In the genomic region with DNA sequence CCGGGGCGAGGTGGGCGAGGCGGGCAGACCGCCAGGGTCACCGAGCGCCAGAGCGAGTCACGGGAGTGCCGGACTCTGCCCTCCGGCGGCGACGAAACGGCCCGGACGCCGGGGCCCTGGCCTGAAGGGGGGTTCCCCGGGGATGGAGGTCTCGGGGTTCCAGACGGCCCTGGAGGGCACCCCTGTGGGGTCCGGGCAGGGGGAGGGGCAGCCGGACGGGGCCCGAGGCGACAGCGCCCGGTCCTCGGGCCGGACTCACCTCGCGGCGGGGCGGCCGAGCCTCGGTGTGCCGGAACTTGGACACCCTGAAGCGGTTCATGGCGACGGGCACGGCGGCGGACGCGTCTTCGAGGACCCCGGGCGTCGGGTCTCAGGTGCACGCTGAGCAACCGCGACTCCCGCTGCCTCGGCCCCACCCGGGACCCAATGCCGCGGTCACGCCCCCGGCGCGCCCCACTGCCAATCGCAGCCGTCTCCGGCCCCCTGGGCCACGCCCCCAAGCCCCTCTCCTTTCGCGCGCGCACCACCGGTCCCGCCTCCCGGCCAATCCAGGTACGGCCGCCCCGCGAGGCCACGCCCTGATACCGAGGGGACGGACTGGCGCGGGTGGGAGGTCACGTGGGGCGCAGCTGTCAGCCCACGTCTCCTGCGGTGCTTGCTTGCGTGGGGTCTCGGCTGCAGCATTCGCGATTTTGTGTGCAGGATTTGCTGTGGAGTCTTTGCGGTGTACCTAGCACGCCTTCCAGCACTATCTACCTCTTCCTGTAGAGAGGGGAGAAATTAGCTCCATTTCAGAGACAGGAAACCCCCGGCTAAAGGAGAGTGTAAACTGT, we compare ENCODE assay signal across 1 cellular context.
TF ChIP-seq lines count a peak whose summit lies in the region.

A gene (minus strand): TSS at position 397 of the 833 bp plus-strand sequence. CDS start 78 bp downstream, at position 319.

TF ChIP-seq in K562, 482 proteins besides CTCF, POLR2A, EP300 and RAD21 (continued from another document and continues in another):
- TF ChIP-seq, protein P1, sequence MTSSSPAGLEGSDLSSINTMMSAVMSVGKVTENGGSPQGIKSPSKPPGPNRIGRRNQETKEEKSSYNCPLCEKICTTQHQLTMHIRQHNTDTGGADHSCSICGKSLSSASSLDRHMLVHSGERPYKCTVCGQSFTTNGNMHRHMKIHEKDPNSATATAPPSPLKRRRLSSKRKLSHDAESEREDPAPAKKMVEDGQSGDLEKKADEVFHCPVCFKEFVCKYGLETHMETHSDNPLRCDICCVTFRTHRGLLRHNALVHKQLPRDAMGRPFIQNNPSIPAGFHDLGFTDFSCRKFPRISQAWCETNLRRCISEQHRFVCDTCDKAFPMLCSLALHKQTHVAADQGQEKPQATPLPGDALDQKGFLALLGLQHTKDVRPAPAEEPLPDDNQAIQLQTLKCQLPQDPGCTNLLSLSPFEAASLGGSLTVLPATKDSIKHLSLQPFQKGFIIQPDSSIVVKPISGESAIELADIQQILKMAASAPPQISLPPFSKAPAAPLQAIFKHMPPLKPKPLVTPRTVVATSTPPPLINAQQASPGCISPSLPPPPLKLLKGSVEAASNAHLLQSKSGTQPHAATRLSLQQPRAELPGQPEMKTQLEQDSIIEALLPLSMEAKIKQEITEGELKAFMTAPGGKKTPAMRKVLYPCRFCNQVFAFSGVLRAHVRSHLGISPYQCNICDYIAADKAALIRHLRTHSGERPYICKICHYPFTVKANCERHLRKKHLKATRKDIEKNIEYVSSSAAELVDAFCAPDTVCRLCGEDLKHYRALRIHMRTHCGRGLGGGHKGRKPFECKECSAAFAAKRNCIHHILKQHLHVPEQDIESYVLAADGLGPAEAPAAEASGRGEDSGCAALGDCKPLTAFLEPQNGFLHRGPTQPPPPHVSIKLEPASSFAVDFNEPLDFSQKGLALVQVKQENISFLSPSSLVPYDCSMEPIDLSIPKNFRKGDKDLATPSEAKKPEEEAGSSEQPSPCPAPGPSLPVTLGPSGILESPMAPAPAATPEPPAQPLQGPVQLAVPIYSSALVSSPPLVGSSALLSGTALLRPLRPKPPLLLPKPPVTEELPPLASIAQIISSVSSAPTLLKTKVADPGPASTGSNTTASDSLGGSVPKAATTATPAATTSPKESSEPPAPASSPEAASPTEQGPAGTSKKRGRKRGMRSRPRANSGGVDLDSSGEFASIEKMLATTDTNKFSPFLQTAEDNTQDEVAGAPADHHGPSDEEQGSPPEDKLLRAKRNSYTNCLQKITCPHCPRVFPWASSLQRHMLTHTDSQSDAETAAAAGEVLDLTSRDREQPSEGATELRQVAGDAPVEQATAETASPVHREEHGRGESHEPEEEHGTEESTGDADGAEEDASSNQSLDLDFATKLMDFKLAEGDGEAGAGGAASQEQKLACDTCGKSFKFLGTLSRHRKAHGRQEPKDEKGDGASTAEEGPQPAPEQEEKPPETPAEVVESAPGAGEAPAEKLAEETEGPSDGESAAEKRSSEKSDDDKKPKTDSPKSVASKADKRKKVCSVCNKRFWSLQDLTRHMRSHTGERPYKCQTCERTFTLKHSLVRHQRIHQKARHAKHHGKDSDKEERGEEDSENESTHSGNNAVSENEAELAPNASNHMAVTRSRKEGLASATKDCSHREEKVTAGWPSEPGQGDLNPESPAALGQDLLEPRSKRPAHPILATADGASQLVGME (CRISPR knock-in tag; IDR thresholded peaks at IDR 0.05), result 0 out of 2 replicates have a peak, but pooled peaks have one; percentile 29
- TF ChIP-seq PYGO2 (tag; IDR thresholded peaks at IDR 0.05), result no peak
- TF ChIP-seq, protein P2, sequence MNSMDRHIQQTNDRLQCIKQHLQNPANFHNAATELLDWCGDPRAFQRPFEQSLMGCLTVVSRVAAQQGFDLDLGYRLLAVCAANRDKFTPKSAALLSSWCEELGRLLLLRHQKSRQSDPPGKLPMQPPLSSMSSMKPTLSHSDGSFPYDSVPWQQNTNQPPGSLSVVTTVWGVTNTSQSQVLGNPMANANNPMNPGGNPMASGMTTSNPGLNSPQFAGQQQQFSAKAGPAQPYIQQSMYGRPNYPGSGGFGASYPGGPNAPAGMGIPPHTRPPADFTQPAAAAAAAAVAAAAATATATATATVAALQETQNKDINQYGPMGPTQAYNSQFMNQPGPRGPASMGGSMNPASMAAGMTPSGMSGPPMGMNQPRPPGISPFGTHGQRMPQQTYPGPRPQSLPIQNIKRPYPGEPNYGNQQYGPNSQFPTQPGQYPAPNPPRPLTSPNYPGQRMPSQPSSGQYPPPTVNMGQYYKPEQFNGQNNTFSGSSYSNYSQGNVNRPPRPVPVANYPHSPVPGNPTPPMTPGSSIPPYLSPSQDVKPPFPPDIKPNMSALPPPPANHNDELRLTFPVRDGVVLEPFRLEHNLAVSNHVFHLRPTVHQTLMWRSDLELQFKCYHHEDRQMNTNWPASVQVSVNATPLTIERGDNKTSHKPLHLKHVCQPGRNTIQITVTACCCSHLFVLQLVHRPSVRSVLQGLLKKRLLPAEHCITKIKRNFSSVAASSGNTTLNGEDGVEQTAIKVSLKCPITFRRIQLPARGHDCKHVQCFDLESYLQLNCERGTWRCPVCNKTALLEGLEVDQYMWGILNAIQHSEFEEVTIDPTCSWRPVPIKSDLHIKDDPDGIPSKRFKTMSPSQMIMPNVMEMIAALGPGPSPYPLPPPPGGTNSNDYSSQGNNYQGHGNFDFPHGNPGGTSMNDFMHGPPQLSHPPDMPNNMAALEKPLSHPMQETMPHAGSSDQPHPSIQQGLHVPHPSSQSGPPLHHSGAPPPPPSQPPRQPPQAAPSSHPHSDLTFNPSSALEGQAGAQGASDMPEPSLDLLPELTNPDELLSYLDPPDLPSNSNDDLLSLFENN (IDR thresholded peaks at IDR 0.05; ENCODE audit: low read depth in 2 of 2, low read length in 2 of 2), result no peak
- peak; percentile 57 to 60; a peak in 3 of 4 replicates for TF ChIP-seq MAZ (CRISPR knock-in tag; conservative IDR thresholded peaks at IDR 0.05 in 1 of 2, IDR thresholded peaks at IDR 0.05 in 1 of 2)
- TF ChIP-seq HDAC3 (IDR thresholded peaks at IDR 0.05; ENCODE audit: borderline replicate concordance, partially characterized antibody), result no peak
- TF ChIP-seq SP2 (IDR thresholded peaks at IDR 0.05; ENCODE audit: extremely low read depth, low read depth, low read length, poor library complexity, severe bottlenecking), result peak; percentile 31
- 0 out of 2 replicates have a peak, but pooled peaks have one; percentile 13 for TF ChIP-seq CREM (IDR thresholded peaks at IDR 0.05; ENCODE audit: low read depth)
- TF ChIP-seq, protein P3, sequence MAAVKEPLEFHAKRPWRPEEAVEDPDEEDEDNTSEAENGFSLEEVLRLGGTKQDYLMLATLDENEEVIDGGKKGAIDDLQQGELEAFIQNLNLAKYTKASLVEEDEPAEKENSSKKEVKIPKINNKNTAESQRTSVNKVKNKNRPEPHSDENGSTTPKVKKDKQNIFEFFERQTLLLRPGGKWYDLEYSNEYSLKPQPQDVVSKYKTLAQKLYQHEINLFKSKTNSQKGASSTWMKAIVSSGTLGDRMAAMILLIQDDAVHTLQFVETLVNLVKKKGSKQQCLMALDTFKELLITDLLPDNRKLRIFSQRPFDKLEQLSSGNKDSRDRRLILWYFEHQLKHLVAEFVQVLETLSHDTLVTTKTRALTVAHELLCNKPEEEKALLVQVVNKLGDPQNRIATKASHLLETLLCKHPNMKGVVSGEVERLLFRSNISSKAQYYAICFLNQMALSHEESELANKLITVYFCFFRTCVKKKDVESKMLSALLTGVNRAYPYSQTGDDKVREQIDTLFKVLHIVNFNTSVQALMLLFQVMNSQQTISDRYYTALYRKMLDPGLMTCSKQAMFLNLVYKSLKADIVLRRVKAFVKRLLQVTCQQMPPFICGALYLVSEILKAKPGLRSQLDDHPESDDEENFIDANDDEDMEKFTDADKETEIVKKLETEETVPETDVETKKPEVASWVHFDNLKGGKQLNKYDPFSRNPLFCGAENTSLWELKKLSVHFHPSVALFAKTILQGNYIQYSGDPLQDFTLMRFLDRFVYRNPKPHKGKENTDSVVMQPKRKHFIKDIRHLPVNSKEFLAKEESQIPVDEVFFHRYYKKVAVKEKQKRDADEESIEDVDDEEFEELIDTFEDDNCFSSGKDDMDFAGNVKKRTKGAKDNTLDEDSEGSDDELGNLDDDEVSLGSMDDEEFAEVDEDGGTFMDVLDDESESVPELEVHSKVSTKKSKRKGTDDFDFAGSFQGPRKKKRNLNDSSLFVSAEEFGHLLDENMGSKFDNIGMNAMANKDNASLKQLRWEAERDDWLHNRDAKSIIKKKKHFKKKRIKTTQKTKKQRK (IDR thresholded peaks at IDR 0.05; ENCODE audit: borderline replicate concordance, low read depth, low read length), result no peak
- 0 out of 2 replicates have a peak, but pooled peaks have one; percentile 43 for TF ChIP-seq GATAD2B (IDR thresholded peaks at IDR 0.05; ENCODE audit: borderline replicate concordance)
- TF ChIP-seq HIVEP1 (CRISPR knock-in tag; IDR thresholded peaks at IDR 0.05), result 0 out of 2 replicates have a peak, but pooled peaks have one; percentile 38
- TF ChIP-seq, protein P4, sequence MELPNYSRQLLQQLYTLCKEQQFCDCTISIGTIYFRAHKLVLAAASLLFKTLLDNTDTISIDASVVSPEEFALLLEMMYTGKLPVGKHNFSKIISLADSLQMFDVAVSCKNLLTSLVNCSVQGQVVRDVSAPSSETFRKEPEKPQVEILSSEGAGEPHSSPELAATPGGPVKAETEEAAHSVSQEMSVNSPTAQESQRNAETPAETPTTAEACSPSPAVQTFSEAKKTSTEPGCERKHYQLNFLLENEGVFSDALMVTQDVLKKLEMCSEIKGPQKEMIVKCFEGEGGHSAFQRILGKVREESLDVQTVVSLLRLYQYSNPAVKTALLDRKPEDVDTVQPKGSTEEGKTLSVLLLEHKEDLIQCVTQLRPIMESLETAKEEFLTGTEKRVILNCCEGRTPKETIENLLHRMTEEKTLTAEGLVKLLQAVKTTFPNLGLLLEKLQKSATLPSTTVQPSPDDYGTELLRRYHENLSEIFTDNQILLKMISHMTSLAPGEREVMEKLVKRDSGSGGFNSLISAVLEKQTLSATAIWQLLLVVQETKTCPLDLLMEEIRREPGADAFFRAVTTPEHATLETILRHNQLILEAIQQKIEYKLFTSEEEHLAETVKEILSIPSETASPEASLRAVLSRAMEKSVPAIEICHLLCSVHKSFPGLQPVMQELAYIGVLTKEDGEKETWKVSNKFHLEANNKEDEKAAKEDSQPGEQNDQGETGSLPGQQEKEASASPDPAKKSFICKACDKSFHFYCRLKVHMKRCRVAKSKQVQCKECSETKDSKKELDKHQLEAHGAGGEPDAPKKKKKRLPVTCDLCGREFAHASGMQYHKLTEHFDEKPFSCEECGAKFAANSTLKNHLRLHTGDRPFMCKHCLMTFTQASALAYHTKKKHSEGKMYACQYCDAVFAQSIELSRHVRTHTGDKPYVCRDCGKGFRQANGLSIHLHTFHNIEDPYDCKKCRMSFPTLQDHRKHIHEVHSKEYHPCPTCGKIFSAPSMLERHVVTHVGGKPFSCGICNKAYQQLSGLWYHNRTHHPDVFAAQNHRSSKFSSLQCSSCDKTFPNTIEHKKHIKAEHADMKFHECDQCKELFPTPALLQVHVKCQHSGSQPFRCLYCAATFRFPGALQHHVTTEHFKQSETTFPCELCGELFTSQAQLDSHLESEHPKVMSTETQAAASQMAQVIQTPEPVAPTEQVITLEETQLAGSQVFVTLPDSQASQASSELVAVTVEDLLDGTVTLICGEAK (IDR thresholded peaks at IDR 0.05), result no peak
- TF ChIP-seq, protein P4 (CRISPR knock-in tag; IDR thresholded peaks at IDR 0.05), result no peak
- TF ChIP-seq, protein P5, sequence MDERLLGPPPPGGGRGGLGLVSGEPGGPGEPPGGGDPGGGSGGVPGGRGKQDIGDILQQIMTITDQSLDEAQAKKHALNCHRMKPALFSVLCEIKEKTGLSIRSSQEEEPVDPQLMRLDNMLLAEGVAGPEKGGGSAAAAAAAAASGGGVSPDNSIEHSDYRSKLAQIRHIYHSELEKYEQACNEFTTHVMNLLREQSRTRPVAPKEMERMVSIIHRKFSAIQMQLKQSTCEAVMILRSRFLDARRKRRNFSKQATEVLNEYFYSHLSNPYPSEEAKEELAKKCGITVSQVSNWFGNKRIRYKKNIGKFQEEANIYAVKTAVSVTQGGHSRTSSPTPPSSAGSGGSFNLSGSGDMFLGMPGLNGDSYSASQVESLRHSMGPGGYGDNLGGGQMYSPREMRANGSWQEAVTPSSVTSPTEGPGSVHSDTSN (CRISPR knock-in tag; IDR thresholded peaks at IDR 0.05; ENCODE audit: low read depth), result peak; percentile 4; the same call in 1 of the 2 replicates
- TF ChIP-seq, protein P5 (tag; conservative IDR thresholded peaks at IDR 0.05; ENCODE audit: low read depth), result no peak
- peak; percentile 3; the same call in 1 of the 2 replicates for TF ChIP-seq ZFX (CRISPR knock-in tag; IDR thresholded peaks at IDR 0.05)
- TF ChIP-seq TOE1 (IDR thresholded peaks at IDR 0.05; ENCODE audit: borderline replicate concordance), result peak; percentile 95
- TF ChIP-seq TOE1 (CRISPR knock-in tag; IDR thresholded peaks at IDR 0.05; ENCODE audit: borderline replicate concordance, low read depth), result no peak
- 0 out of 2 replicates have a peak, but pooled peaks have one; percentile 79 for TF ChIP-seq ZNF282 (CRISPR knock-in tag; IDR thresholded peaks at IDR 0.05)
- peak; percentile 26 for TF ChIP-seq CHD1 (IDR thresholded peaks at IDR 0.05; ENCODE audit: low read length)
- peak; percentile 95 for TF ChIP-seq SP1 (CRISPR knock-in tag; IDR thresholded peaks at IDR 0.05)
- TF ChIP-seq KDM5B (IDR thresholded peaks at IDR 0.05; ENCODE audit: insufficient replicate concordance, low read depth, low read length), result peak; percentile 61
- TF ChIP-seq TBP (optimal IDR thresholded peaks at IDR 0.05; ENCODE audit: low read depth, low read length), result peak; percentile 78
